ENCODE assay signal across 8 cellular contexts in genomic region chr12:2291182-2291832, GRCh38.
A peak's percentile ranks its signal among the peaks of the same experiment; 100 is the strongest.
DNase-seq lines count a peak whose midpoint lies in the region; ATAC-seq and TF ChIP-seq lines count a peak whose summit lies in the region.

No MANE protein-coding gene starts in this region.

- no peak for ATAC-seq in CD8-positive, alpha-beta T cell
- ATAC-seq in body of pancreas (no peak), lower lobe of right lung (peak; percentile 47 to 55), GM18498 (IDR thresholded peaks at IDR 0.05; ENCODE audit: unreplicated experiment) (no peak)

- no peaks in the 10 kb centered on the region for H3K36me3 Mint-ChIP-seq in CD8-positive, alpha-beta T cell

- 54 to 60% methylated on average over 15 of the region's 15 CpGs for WGBS in body of pancreas, 2 donors

- peaks cover 19% of the 10 kb centered on the region for H3K4me1 Mint-ChIP-seq in CD8-positive, alpha-beta T cell (ENCODE audit: low read depth)

- peaks cover 10% of the 10 kb centered on the region for H3K27me3 Mint-ChIP-seq in CD8-positive, alpha-beta T cell (ENCODE audit: low read depth)

- intact Hi-C loops in CD8-positive, alpha-beta T cell (cut with DNase I, micrococcal nuclease): no loop called here
- intact Hi-C loops in body of pancreas (cut with DNase I) (no loop called here), lower lobe of right lung (cut with DNase I) (no loop called here), uterus (cut with DNase I; ENCODE audit: low total_unique reads) (no loop called here)

- H3K27ac ChIP-seq in CD8-positive, alpha-beta T cell (ENCODE audit: low read depth, low read length): no peak overlapping the region
- no peak overlapping the region for H3K27ac ChIP-seq in body of pancreas
- no peak overlapping the region for H3K27ac ChIP-seq in lower lobe of right lung
- no peak overlapping the region for H3K27ac ChIP-seq in uterus

- TF ChIP-seq POLR2A in body of pancreas (IDR thresholded peaks at IDR 0.05) (no peak), uterus (IDR thresholded peaks at IDR 0.05) (no peak)

- peak; percentile 70 for TF ChIP-seq CTCF in CD8-positive, alpha-beta T cell (IDR thresholded peaks at IDR 0.05)
- TF ChIP-seq CTCF in body of pancreas (IDR thresholded peaks at IDR 0.05) (peak; percentile 20 to 70 (median 53)), lower lobe of right lung (IDR thresholded peaks at IDR 0.05) (peak; percentile 76), uterus (IDR thresholded peaks at IDR 0.05) (peak; percentile 19 to 50 (median 47))

- peaks cover 14% of the 10 kb centered on the region for H3K4me1 ChIP-seq in CD8-positive, alpha-beta T cell (ENCODE audit: insufficient read depth, low read length)
- H3K4me1 ChIP-seq in body of pancreas: no peaks in the 10 kb centered on the region
- H3K4me1 ChIP-seq in lower lobe of right lung: peaks cover 44% of the 10 kb centered on the region
- peaks cover 4 to 14% of the 10 kb centered on the region in 2 donors for H3K4me1 ChIP-seq in uterus

- H3K27ac Mint-ChIP-seq in CD8-positive, alpha-beta T cell: no peak overlapping the region

- H3K27me3 ChIP-seq in CD8-positive, alpha-beta T cell (ENCODE audit: insufficient read depth, low read length): no peaks in the 10 kb centered on the region
- H3K27me3 ChIP-seq in body of pancreas: no peaks in the 10 kb centered on the region
- H3K27me3 ChIP-seq in lower lobe of right lung (ENCODE audit: low read depth): peaks cover 4% of the 10 kb centered on the region
- no peaks in the 10 kb centered on the region for H3K27me3 ChIP-seq in uterus

- H3K36me3 ChIP-seq in CD8-positive, alpha-beta T cell (ENCODE audit: insufficient read depth, low read length): no peaks in the 10 kb centered on the region
- H3K36me3 ChIP-seq in body of pancreas (replicated peaks in 1 of 2; ENCODE audit: insufficient read depth in 1 of 2, low read depth in 2 of 2) (no peaks in the 10 kb centered on the region), lower lobe of right lung (no peaks in the 10 kb centered on the region), uterus (no peaks in the 10 kb centered on the region)

- POLR2A ChIA-PET in CD8-positive, alpha-beta T cell (lab: Charles Lee): no interaction called here

- H3K4me3 Mint-ChIP-seq in CD8-positive, alpha-beta T cell: no peak overlapping the region

- CTCF ChIA-PET in CD8-positive, alpha-beta T cell (lab: Charles Lee): interaction anchor here (0.7 to 2.1 kb wide), 4 partner anchors 9 to 45 kb away, joined by 3 to 8 read pairs (median 4); no protein-coding TSS in a partner anchor

- no peaks in the 10 kb centered on the region for H3K9me3 Mint-ChIP-seq in CD8-positive, alpha-beta T cell

- no peak overlapping the region for H3K4me3 ChIP-seq in CD8-positive, alpha-beta T cell (ENCODE audit: low read depth, low read length)
- H3K4me3 ChIP-seq in body of pancreas (no peak overlapping the region), lower lobe of right lung (no peak overlapping the region), uterus (no peak overlapping the region)

- DNase-seq in CD8-positive, alpha-beta T cell: peak in 3 of 7 experiments; percentile 7 to 18 (median 16)
- DNase-seq in GM19238 (ENCODE audit: insufficient read length, low spot score): peak; percentile 75
- DNase-seq in NOMO-1 (lab: John Stamatoyannopoulos, UW; ENCODE audit: unreplicated experiment in 2 of 2): peak; percentile 59 to 61
- DNase-seq in body of pancreas: peak in 3 of 4 donors; percentile 25 to 36 (median 32)
- DNase-seq in lower lobe of right lung: no peak
- DNase-seq in uterus: no peak
- no peak for DNase-seq in NCI-H187 treated with DMSO at 0.1 percent for 48 hours (lab: John Stamatoyannopoulos, UW)

- no peaks in the 10 kb centered on the region for H3K9me3 ChIP-seq in CD8-positive, alpha-beta T cell (ENCODE audit: low read length)
- H3K9me3 ChIP-seq in body of pancreas: no peaks in the 10 kb centered on the region
- H3K9me3 ChIP-seq in lower lobe of right lung: no peaks in the 10 kb centered on the region
- H3K9me3 ChIP-seq in uterus: no peaks in the 10 kb centered on the region

Comparison
In these comparisons a context has a peak if more than half of its experiments do, and no peak if none do; other contexts are left out.
1. ATAC-seq: peak in lower lobe of right lung (2 of 2); none in CD8-positive, alpha-beta T cell (single experiment), body of pancreas (single experiment) and GM18498 (single experiment).
2. DNase-seq: peak in GM19238 (single experiment), NOMO-1 (2 of 2) and body of pancreas (3 of 4); none in lower lobe of right lung (single experiment), uterus (0 of 2) and NCI-H187 treated with DMSO at 0.1 percent for 48 hours (single experiment).
3. Peak in every context shown above with its lines, with median percentiles within 50 percentile points of each other: CTCF ChIP-seq.